In the genomic region with DNA sequence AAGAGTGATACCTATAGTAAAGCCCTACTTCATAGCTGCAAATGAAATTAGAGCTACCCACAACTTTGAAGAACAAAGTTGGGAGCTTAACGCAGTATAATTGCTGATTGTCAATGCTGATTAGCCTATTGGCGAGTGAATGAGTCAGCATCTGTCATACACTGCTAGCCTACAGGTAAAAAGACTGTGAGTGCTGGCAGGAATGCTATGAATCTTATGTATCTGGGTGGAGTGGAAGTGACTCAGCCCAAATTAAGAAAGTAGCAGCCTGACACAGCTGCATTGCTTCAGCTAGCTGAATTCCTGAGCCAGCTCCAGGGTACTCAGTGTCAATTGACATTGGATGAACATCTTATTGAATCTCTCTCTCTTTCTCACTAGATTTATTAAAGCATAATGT, we compare ENCODE assay signal across 19 cellular contexts.
A peak's percentile ranks its signal among the peaks of the same experiment; 100 is the strongest.
DNase-seq lines count a peak whose midpoint lies in the region; ATAC-seq and TF ChIP-seq lines count a peak whose summit lies in the region.
"Had no signal": no experiment of that assay in that cellular context is flagged by ENCODE, and none has a peak within 500 bp of the region (broad histone marks: within the 10 kb centered on the region; RNA-seq: fewer than 3 reads in every experiment).

No MANE protein-coding gene starts in this region.

- H3K9me3 ChIP-seq in HCT116 (ENCODE audit: control insufficient read depth in 1 of 2, insufficient read depth in 1 of 2, low read depth in 1 of 2, low read length in 2 of 2): peaks cover 3 to 13% of the 10 kb centered on the region in 2 experiments; a peak in 2 of 4 replicates
- no peaks in the 10 kb centered on the region for H3K9me3 ChIP-seq in trophoblast cell (ENCODE audit: insufficient read depth, low read depth, low read length)
- no peaks in the 10 kb centered on the region for H3K9me3 ChIP-seq in BE2C
- H3K9me3 ChIP-seq: pancreas had no signal

- H3K27me3 ChIP-seq in HCT116 (ENCODE audit: insufficient read depth, low read length): no peaks in the 10 kb centered on the region
- H3K27me3 ChIP-seq in trophoblast cell (ENCODE audit: insufficient read depth, low read length): no peaks in the 10 kb centered on the region
- no peaks in the 10 kb centered on the region for H3K27me3 ChIP-seq in BE2C
- H3K27me3 ChIP-seq: pancreas had no signal

- no CpG with 5 or more reads among the region's 2 CpGs for WGBS in trophoblast cell (ENCODE audit: extremely low coverage, insufficient coverage, insufficient read length)

- TF ChIP-seq CTCF in HCT116 (IDR thresholded peaks at IDR 0.05 in 2 of 3, conservative IDR thresholded peaks at IDR 0.05 in 1 of 3; ENCODE audit: borderline replicate concordance in 1 of 3, insufficient read depth in 1 of 3, low read depth in 2 of 3, low read length in 2 of 3) (no peak), fibroblast of pulmonary artery (IDR thresholded peaks at IDR 0.05; ENCODE audit: low read length, missing control alignments) (no peak), BE2C (IDR thresholded peaks at IDR 0.05; ENCODE audit: low read depth, low read length) (no peak)

- H3K79me1 ChIP-seq in trophoblast cell (ENCODE audit: low read length): no peaks in the 10 kb centered on the region

- H3K18ac ChIP-seq in trophoblast cell (ENCODE audit: low read length): no peak overlapping the region

- no peaks in the 10 kb centered on the region for H3K9me2 ChIP-seq in HCT116 (ENCODE audit: insufficient read depth)

- H3K27ac ChIP-seq in HCT116 (ENCODE audit: low read depth, low read length) (no peak overlapping the region), trophoblast cell (ENCODE audit: low read depth, low read length) (no peak overlapping the region)
- H3K27ac ChIP-seq: pancreas had no signal

- H3K9ac ChIP-seq in HCT116 (ENCODE audit: low read length) (no peak overlapping the region), trophoblast cell (ENCODE audit: low read length) (no peak overlapping the region)

- no peak for ATAC-seq in HCT116
- ATAC-seq: effector memory CD8-positive, alpha-beta T cell; left cardiac atrium; pancreas; stimulated activated naive CD8-positive, alpha-beta T cell treated with anti-CD3 and anti-CD28 coated beads, Interleukin-15, amount 100 ng/mL, for 72 hours had no signal

- DNase-seq in HCT116 (ENCODE audit: low read depth, low spot score) (no peak), RPMI7951 (ENCODE audit: low read depth) (peak; percentile 0), fibroblast of pulmonary artery (ENCODE audit: low read depth) (peak; percentile 0), trophoblast cell (peak; percentile 61 to 80), HuH-7.5 (ENCODE audit: low spot score) (no peak), AG08395 (ENCODE audit: low spot score) (no peak), BE2C (no peak)
- no peak for DNase-seq in stimulated activated CD4-positive, alpha-beta T cell treated with anti-CD3 and anti-CD28 coated beads, Interleukin-4, amount 100 ng/mL, for 1 hour
- DNase-seq: activated effector memory CD4-positive, alpha-beta T cell treated with anti-CD3 and anti-CD28 coated beads, Interleukin-2, amount 50 U/mL, for 16 hours; C1 segment of cervical spinal cord; DMS79 treated with DMSO at 0.1 percent for 48 hours; effector memory CD8-positive, alpha-beta T cell; GOT3; IMR-90; left cardiac atrium; NCI-H1105 treated with DMSO at 0.1 percent for 48 hours; NCI-H2171 treated with DMSO at 0.1 percent for 48 hours; pancreas; stimulated activated naive CD8-positive, alpha-beta T cell treated with anti-CD3 and anti-CD28 coated beads, Interleukin-15, amount 100 ng/mL, for 72 hours had no signal

- no peaks in the 10 kb centered on the region for H4K20me1 ChIP-seq in HCT116 (ENCODE audit: insufficient read depth)

- H3K14ac ChIP-seq in trophoblast cell (ENCODE audit: low read length): no peak overlapping the region

- no peak overlapping the region for H3K4me3 ChIP-seq in HCT116 (replicated peaks in 1 of 2; ENCODE audit: low read depth in 1 of 2, low read length in 2 of 2)
- H3K4me3 ChIP-seq in fibroblast of pulmonary artery (replicated peaks; ENCODE audit: low read depth, low read length): no peak overlapping the region
- no peak overlapping the region for H3K4me3 ChIP-seq in trophoblast cell (ENCODE audit: low read depth, low read length)
- H3K4me3 ChIP-seq in BE2C (ENCODE audit: low read depth, low read length): no peak overlapping the region
- H3K4me3 ChIP-seq: pancreas had no signal

- no peak overlapping the region for H3K4me2 ChIP-seq in HCT116 (ENCODE audit: low read length)
- no peak overlapping the region for H3K4me2 ChIP-seq in trophoblast cell (ENCODE audit: low read length)

- TF ChIP-seq POLR2A in HCT116 (IDR thresholded peaks at IDR 0.05; ENCODE audit: borderline replicate concordance, extremely low read depth, insufficient read depth, insufficient read length): no peak

- H3K4ac ChIP-seq in trophoblast cell (ENCODE audit: low read depth, low read length): no peak overlapping the region

- H2BK120ac ChIP-seq in trophoblast cell (ENCODE audit: insufficient read depth, low read length, poor library complexity): no peak overlapping the region

- no peak overlapping the region for H2BK12ac ChIP-seq in trophoblast cell (ENCODE audit: low read length)

- H3K4me1 ChIP-seq in HCT116 (ENCODE audit: control insufficient read depth in 1 of 2, insufficient read depth in 2 of 2, low read length in 2 of 2): no peaks in the 10 kb centered on the region
- no peaks in the 10 kb centered on the region for H3K4me1 ChIP-seq in trophoblast cell (ENCODE audit: control insufficient read depth in 1 of 2, insufficient read depth in 2 of 2, low read length in 2 of 2)
- no peaks in the 10 kb centered on the region for H3K4me1 ChIP-seq in BE2C
- H3K4me1 ChIP-seq: pancreas had no signal

- intact Hi-C loops in HCT116 (cut with micrococcal nuclease): no loop called here

- no peak for TF ChIP-seq RAD21 in HCT116 (IDR thresholded peaks at IDR 0.05; ENCODE audit: low read depth)

- H4K12ac ChIP-seq in trophoblast cell (ENCODE audit: low read depth, low read length): no peak overlapping the region

- CTCF ChIA-PET in HCT116 (lab: Charles Lee): no interaction called here

- H3K36me3 ChIP-seq in HCT116 (ENCODE audit: control insufficient read depth in 1 of 2, insufficient read depth in 2 of 2, low read length in 2 of 2): no peaks in the 10 kb centered on the region
- H3K36me3 ChIP-seq in trophoblast cell (ENCODE audit: control insufficient read depth in 1 of 2, insufficient read depth in 2 of 2, low read length in 2 of 2): no peaks in the 10 kb centered on the region
- H3K36me3 ChIP-seq in BE2C: no peaks in the 10 kb centered on the region
- H3K36me3 ChIP-seq: pancreas had no signal

- no peak overlapping the region for H4K91ac ChIP-seq in trophoblast cell (ENCODE audit: low read depth, low read length)

- H2BK5ac ChIP-seq in trophoblast cell (ENCODE audit: low read depth, low read length, poor library complexity): no peak overlapping the region

- POLR2A ChIA-PET in HCT116 (lab: Charles Lee): no interaction called here

- no peak overlapping the region for H2AK5ac ChIP-seq in trophoblast cell (ENCODE audit: low read length)

- H3K79me2 ChIP-seq in HCT116 (ENCODE audit: insufficient read depth, low read length) (no peaks in the 10 kb centered on the region), trophoblast cell (ENCODE audit: control insufficient read depth, insufficient read depth, low read length, poor library complexity) (no peaks in the 10 kb centered on the region)

- H2AFZ ChIP-seq in HCT116 (ENCODE audit: low read depth, low read length, poor library complexity, severe bottlenecking): no peak overlapping the region
- H2AFZ ChIP-seq in trophoblast cell (ENCODE audit: insufficient read depth, low read length, poor library complexity): no peak overlapping the region

- no peak overlapping the region for H4K8ac ChIP-seq in trophoblast cell (ENCODE audit: low read depth, low read length)

- no peak overlapping the region for H3K23ac ChIP-seq in trophoblast cell (ENCODE audit: low read length)

- RAD21 ChIA-PET in HCT116 (lab: Charles Lee; ENCODE audit: low non-redundant PET in 1 of 2, low total read pairs in 2 of 2, uncharacterized antibody in 2 of 2, unreplicated experiment in 2 of 2): no interaction called here

- no TSS peak for BruUV-seq in HCT116 (replicated peaks; lab: Mats Ljungman, UMichigan)

TF ChIP-seq in HCT116, 20 proteins besides CTCF, POLR2A, EP300 and RAD21:
- TF ChIP-seq TCF7L2 (IDR thresholded peaks at IDR 0.05; ENCODE audit: borderline replicate concordance, extremely low read depth, insufficient read depth, insufficient read length) (peak; percentile 61), YY1 (IDR thresholded peaks at IDR 0.05; ENCODE audit: extremely low read depth, insufficient replicate concordance, low read depth, low read length) (no peak)

Comparison
In these comparisons a context has a peak if more than half of its experiments do, and no peak if none do; other contexts are left out.
1. DNase-seq: peak in RPMI7951 (single experiment), fibroblast of pulmonary artery (single experiment) and trophoblast cell (2 of 2); none in HCT116 (single experiment), stimulated activated CD4-positive, alpha-beta T cell treated with anti-CD3 and anti-CD28 coated beads, Interleukin-4, amount 100 ng/mL, for 1 hour (single experiment), HuH-7.5 (single experiment), AG08395 (single experiment) and BE2C (single experiment).